ENCODE assay signal across 22 cellular contexts in the genomic region with DNA sequence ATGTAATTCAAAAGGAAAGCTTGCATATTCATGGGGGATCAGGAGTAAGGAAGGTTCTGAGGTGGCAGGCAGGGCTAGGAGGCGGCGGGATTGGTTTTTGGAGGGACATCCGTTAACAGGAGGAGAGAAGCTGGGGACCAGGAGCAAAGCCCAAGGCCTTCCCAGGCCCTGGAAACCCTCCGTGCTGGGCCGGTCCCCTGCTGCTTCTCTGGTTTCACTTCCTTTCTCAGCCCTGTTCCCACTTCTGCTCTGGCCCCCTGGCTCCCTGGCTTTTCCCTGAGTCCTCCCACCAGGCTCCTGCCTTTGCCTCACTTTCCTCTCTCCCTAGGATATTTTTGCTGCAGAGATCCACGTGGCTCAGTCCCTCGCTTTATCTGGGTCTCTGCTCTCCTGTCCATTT. TPM values are rescaled to one million over a fixed set of nuclear protein-coding genes. Genes with fewer than 3 reads are reported as not detected.
DNase-seq lines count a peak whose midpoint lies in the region; ATAC-seq and TF ChIP-seq lines count a peak whose summit lies in the region.
"Had no signal": no experiment of that assay in that cellular context is flagged by ENCODE, and none has a peak within 500 bp of the region (broad histone marks: within the 10 kb centered on the region; RNA-seq: fewer than 3 reads in every experiment).

No MANE protein-coding gene starts in this region.

- no peaks in the 10 kb centered on the region for H3K27me3 Mint-ChIP-seq in Caco-2 (ENCODE audit: insufficient read depth, unreplicated experiment)
- no peaks in the 10 kb centered on the region for H3K27me3 Mint-ChIP-seq in chondrocyte (ENCODE audit: low read depth)
- no peaks in the 10 kb centered on the region for H3K27me3 Mint-ChIP-seq in mesothelial cell of epicardium (ENCODE audit: low read depth)
- H3K27me3 Mint-ChIP-seq: activated T-helper 17 cell treated with anti-CD3 and anti-CD28 coated beads, Interleukin-2, amount 50 U/mL, for 72 hours had no signal

- H3K27ac Mint-ChIP-seq in Caco-2 (ENCODE audit: unreplicated experiment), result peak overlapping the region; percentile 21
- peak overlapping the region; percentile 9 for H3K27ac Mint-ChIP-seq in chondrocyte (ENCODE audit: unreplicated experiment)
- peak overlapping the region; percentile 7 for H3K27ac Mint-ChIP-seq in mesothelial cell of epicardium
- H3K27ac Mint-ChIP-seq: activated CD4-positive, alpha-beta T cell treated with anti-CD3 and anti-CD28 coated beads for 36 hours; activated T-helper 17 cell treated with anti-CD3 and anti-CD28 coated beads, Interleukin-2, amount 50 U/mL, for 72 hours had no signal

- DNase-seq in Caco-2 (no peak), HT1080 (ENCODE audit: low read depth) (peak; percentile 6), chondrocyte (ENCODE audit: low spot score) (no peak), mesothelial cell of epicardium (ENCODE audit: low spot score in 2 of 2, unreplicated experiment in 2 of 2) (no peak), HuH-7.5 (ENCODE audit: low spot score) (no peak), COLO829 (ENCODE audit: low spot score) (no peak), NCI-H69 (lab: John Stamatoyannopoulos, UW) (no peak)
- DNase-seq: activated CD4-positive, alpha-beta T cell treated with anti-CD3 and anti-CD28 coated beads for 36 hours; CD8-positive, alpha-beta memory T cell; DND-41; esophagus squamous epithelium; GOT3; left ventricle myocardium inferior; NCI-H82; occipital lobe; SK-N-SH; stimulated activated CD4-positive, alpha-beta T cell treated with anti-CD3 and anti-CD28 coated beads, Interleukin-12 subunit alpha, Interleukin-12 subunit beta, amount 100 ng/mL, for 4 hours; T1000; uterus had no signal

- H3K9me3 Mint-ChIP-seq in Caco-2 (ENCODE audit: unreplicated experiment) (no peaks in the 10 kb centered on the region), chondrocyte (ENCODE audit: low read depth) (no peaks in the 10 kb centered on the region), mesothelial cell of epicardium (no peaks in the 10 kb centered on the region)
- H3K9me3 Mint-ChIP-seq: activated T-helper 17 cell treated with anti-CD3 and anti-CD28 coated beads, Interleukin-2, amount 50 U/mL, for 72 hours; CD8-positive, alpha-beta memory T cell had no signal

- no peak for ATAC-seq in GM19324 (IDR thresholded peaks at IDR 0.05; ENCODE audit: low FRiP score, unreplicated experiment)
- ATAC-seq: activated CD4-positive, alpha-beta T cell treated with anti-CD3 and anti-CD28 coated beads for 36 hours; activated T-helper 17 cell treated with anti-CD3 and anti-CD28 coated beads, Interleukin-2, amount 50 U/mL, for 72 hours had no signal

- H3K9me3 ChIP-seq in Caco-2, result no peaks in the 10 kb centered on the region
- H3K9me3 ChIP-seq: esophagus squamous epithelium, left ventricle myocardium inferior, right atrium auricular region, SK-N-SH, uterus had no signal

- intact Hi-C loops in Caco-2 (cut with micrococcal nuclease; ENCODE audit: unreplicated experiment), result no loop called here

- peaks cover 13% of the 10 kb centered on the region for H3K4me1 Mint-ChIP-seq in Caco-2 (ENCODE audit: low read depth, unreplicated experiment)
- H3K4me1 Mint-ChIP-seq in chondrocyte (ENCODE audit: low read depth), result peaks cover 8% of the 10 kb centered on the region
- H3K4me1 Mint-ChIP-seq in mesothelial cell of epicardium, result peaks cover 34% of the 10 kb centered on the region
- H3K4me1 Mint-ChIP-seq: activated CD4-positive, alpha-beta T cell treated with anti-CD3 and anti-CD28 coated beads for 36 hours; activated T-helper 17 cell treated with anti-CD3 and anti-CD28 coated beads, Interleukin-2, amount 50 U/mL, for 72 hours; CD8-positive, alpha-beta memory T cell had no signal

- no peaks in the 10 kb centered on the region for H3K36me3 ChIP-seq in Caco-2 (ENCODE audit: control insufficient read depth, insufficient read depth, low read length)
- H3K36me3 ChIP-seq: esophagus squamous epithelium, left ventricle myocardium inferior, right atrium auricular region, uterus had no signal

- H3K27me3 ChIP-seq in Caco-2 (replicated peaks; ENCODE audit: control insufficient read depth, insufficient read depth, low read length), result no peaks in the 10 kb centered on the region; the same call in 1 of the 2 replicates
- H3K27me3 ChIP-seq: esophagus squamous epithelium, right atrium auricular region, uterus had no signal

- CTCF ChIA-PET in Caco-2 (lab: Charles Lee), result interaction anchor here (0.6 kb wide), 2 partner anchors 50 to 192 kb away, joined by 4 to 5 read pairs; no protein-coding TSS in a partner anchor

- H3K4me1 ChIP-seq in Caco-2, result no peaks in the 10 kb centered on the region; the same call in 1 of the 2 replicates
- H3K4me1 ChIP-seq: esophagus squamous epithelium, left ventricle myocardium inferior, right atrium auricular region, uterus had no signal

- POLR2A ChIA-PET in Caco-2 (lab: Charles Lee), result no interaction called here

- H3K4me3 ChIP-seq in Caco-2 (ENCODE audit: low read depth, low read length), result no peak overlapping the region
- H3K4me3 ChIP-seq: esophagus squamous epithelium, left ventricle myocardium inferior, right atrium auricular region, uterus had no signal

- H3K4me3 Mint-ChIP-seq in Caco-2 (ENCODE audit: unreplicated experiment) (no peak overlapping the region), chondrocyte (ENCODE audit: unreplicated experiment) (no peak overlapping the region), mesothelial cell of epicardium (no peak overlapping the region)
- H3K4me3 Mint-ChIP-seq: activated CD4-positive, alpha-beta T cell treated with anti-CD3 and anti-CD28 coated beads for 36 hours; activated T-helper 17 cell treated with anti-CD3 and anti-CD28 coated beads, Interleukin-2, amount 50 U/mL, for 72 hours; CD8-positive, alpha-beta memory T cell had no signal

- TF ChIP-seq CTCF in Caco-2 (IDR thresholded peaks at IDR 0.05; ENCODE audit: insufficient read depth in 1 of 2, low read depth in 1 of 2, low read length in 1 of 2, severe bottlenecking in 1 of 2, unreplicated experiment in 1 of 2) (no peak), chondrocyte (IDR thresholded peaks at IDR 0.05) (no peak), mesothelial cell of epicardium (IDR thresholded peaks at IDR 0.05; ENCODE audit: unreplicated experiment) (no peak)

- H3K36me3 Mint-ChIP-seq in Caco-2 (ENCODE audit: insufficient read depth, unreplicated experiment), result no peaks in the 10 kb centered on the region
- no peaks in the 10 kb centered on the region for H3K36me3 Mint-ChIP-seq in chondrocyte (ENCODE audit: low read depth)
- no peaks in the 10 kb centered on the region for H3K36me3 Mint-ChIP-seq in mesothelial cell of epicardium
- H3K36me3 Mint-ChIP-seq: CD8-positive, alpha-beta memory T cell had no signal

- BruUV-seq in Caco-2 (replicated peaks; lab: Mats Ljungman, UMichigan), result no TSS peak

RNA-seq across cellular contexts. Expression of a gene that starts 26.4 kb away (rescaled TPM):
- 75.8 and 84.5 TPM in 2 replicates for total RNA-seq in Caco-2 (2022)
- total RNA-seq in HT1080 (2014; rRNA removed; shearing (Covaris generic)), result not detected in 2 replicates
- 0.23 and 0.28 TPM in 2 replicates for polyA plus RNA-seq in HT1080 (2015; cell fraction: cytosol; rRNA removed)
- polyA plus RNA-seq in HT1080 (2015; cell fraction: nucleus; rRNA removed), result 1.2 TPM in 2 replicates
- 0.17 to 0.68 TPM (median 0.26 TPM) in 3 replicates for total RNA-seq in chondrocyte
- total RNA-seq in mesothelial cell of epicardium, result 14.8 to 20.5 TPM (median 18.9 TPM) in 3 replicates
- total RNA-seq: right atrium auricular region had no signal
- polyA plus RNA-seq: CD8-positive, alpha-beta memory T cell had no signal
